8 cellular contexts compared by ENCODE assay signal in genomic region chr12:94148841-94149780, GRCh38. TPM values are rescaled to one million over a fixed set of nuclear protein-coding genes. Genes with fewer than 3 reads are reported as not detected.
DNase-seq lines count a peak whose midpoint lies in the region; ATAC-seq and TF ChIP-seq lines count a peak whose summit lies in the region.

No MANE protein-coding gene starts in this region.

- no peaks in the 10 kb centered on the region for H3K4me1 ChIP-seq in foreskin keratinocyte

- ATAC-seq in HG02678 (IDR thresholded peaks at IDR 0.05; ENCODE audit: unreplicated experiment), result peak; percentile 29
- peak; percentile 15 for ATAC-seq in foreskin keratinocyte

- H3K27ac ChIP-seq in foreskin keratinocyte, result no peak overlapping the region

- DNase-seq in NK-92 treated with Interleukin-12 subunit alpha and Interleukin-12 subunit beta, amount 100 ng/mL, for 24 hours (lab: John Stamatoyannopoulos, UW), result peak; percentile 40
- DNase-seq in NK-92 (lab: John Stamatoyannopoulos, UW; ENCODE audit: unreplicated experiment) (no peak), NCI-H2171 (lab: John Stamatoyannopoulos, UW) (peak; percentile 15), foreskin keratinocyte (peak in 1 of 2 donors; percentile 11), occipital lobe (lab: John Stamatoyannopoulos, UW) (peak; percentile 38), NCI-H1048 (lab: John Stamatoyannopoulos, UW) (no peak)
- DNase-seq in activated T-cell treated with anti-CD3 and anti-CD28 coated beads, Interleukin-2, amount 50 U/mL, for 48 hours, result peak; percentile 59 to 73

- peaks cover 97% of the 10 kb centered on the region for H3K27me3 ChIP-seq in foreskin keratinocyte

- TF ChIP-seq CTCF in foreskin keratinocyte (conservative IDR thresholded peaks at IDR 0.05), result peak; percentile 32

RNA-seq across cellular contexts. Expression of gene PLXNC1, which starts 0.7 kb away (rescaled TPM):
- total RNA-seq in foreskin keratinocyte (0.18 and 0.88 TPM in 2 replicates), occipital lobe (39.5 TPM)
- polyA plus RNA-seq in foreskin keratinocyte, result 0.03 and 0.21 TPM in 2 replicates

Comparison
In these comparisons a context has a peak if more than half of its experiments do, and no peak if none do; other contexts are left out.
1. DNase-seq: peak in NK-92 treated with Interleukin-12 subunit alpha and Interleukin-12 subunit beta, amount 100 ng/mL, for 24 hours (single experiment), NCI-H2171 (single experiment), activated T-cell treated with anti-CD3 and anti-CD28 coated beads, Interleukin-2, amount 50 U/mL, for 48 hours (2 of 2) and occipital lobe (single experiment); none in NK-92 (single experiment) and NCI-H1048 (single experiment).
2. RNA of gene PLXNC1, which starts 0.7 kb away (total RNA-seq): 39.5 TPM in occipital lobe (single experiment); 0.18 to 0.88 TPM in foreskin keratinocyte; every median in the first group is over 10 times any median in the second.